1 cellular context compared by ENCODE assay signal in the genomic region with DNA sequence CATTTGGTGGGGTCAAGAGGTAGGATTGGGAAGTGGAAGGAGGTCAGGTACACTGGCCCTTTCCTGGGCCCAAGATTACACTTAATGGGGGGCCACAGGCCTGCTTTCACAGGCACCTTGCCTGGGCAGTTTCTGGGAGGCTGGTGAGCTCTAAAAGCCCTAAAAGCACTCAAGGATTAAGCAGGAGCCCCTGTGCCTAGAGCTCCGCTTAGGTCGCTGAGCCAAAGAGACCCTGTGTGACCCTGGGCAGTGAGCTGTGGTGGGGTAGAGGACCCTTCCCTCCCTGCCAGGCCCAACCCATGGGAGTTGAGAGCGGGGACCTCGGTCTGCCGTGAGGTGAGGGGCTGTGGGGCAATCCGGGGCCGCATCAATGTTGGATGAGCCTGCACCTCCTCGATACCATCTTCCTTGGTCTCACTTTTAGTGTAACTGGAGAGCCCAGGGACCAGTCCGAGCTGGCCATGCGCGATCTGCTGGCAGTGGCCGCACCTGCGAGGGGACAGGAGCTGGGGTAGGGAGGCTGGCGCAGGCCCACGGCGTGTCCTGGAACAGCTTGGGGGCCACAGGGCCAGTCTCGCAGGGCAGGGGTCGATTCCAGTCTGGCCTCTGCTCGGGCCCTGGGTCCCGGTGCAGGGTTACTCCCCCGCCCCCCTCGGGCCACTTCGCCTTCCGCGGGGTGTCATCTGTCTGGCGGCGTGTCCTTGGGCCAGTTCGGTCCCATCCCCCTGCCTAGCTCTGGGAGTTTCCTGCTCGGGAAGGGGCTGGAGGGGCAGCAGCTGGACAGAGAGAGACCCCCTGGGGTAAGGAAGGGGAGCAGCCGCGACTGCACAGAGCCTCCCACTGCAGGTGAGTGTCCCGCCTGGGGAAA.
TF ChIP-seq lines count a peak whose summit lies in the region.

No MANE protein-coding gene starts in this region.

TF ChIP-seq in HepG2, 621 proteins besides CTCF, POLR2A, EP300 and RAD21:
- TF ChIP-seq, protein P1, sequence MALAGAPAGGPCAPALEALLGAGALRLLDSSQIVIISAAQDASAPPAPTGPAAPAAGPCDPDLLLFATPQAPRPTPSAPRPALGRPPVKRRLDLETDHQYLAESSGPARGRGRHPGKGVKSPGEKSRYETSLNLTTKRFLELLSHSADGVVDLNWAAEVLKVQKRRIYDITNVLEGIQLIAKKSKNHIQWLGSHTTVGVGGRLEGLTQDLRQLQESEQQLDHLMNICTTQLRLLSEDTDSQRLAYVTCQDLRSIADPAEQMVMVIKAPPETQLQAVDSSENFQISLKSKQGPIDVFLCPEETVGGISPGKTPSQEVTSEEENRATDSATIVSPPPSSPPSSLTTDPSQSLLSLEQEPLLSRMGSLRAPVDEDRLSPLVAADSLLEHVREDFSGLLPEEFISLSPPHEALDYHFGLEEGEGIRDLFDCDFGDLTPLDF (CRISPR knock-in tag; IDR thresholded peaks at IDR 0.05): no peak
- no peak for TF ChIP-seq RFX5 (IDR thresholded peaks at IDR 0.05; ENCODE audit: low read depth, low read length)
- TF ChIP-seq ZNF143 (CRISPR knock-in tag; IDR thresholded peaks at IDR 0.05): no peak
- TF ChIP-seq, protein P2, sequence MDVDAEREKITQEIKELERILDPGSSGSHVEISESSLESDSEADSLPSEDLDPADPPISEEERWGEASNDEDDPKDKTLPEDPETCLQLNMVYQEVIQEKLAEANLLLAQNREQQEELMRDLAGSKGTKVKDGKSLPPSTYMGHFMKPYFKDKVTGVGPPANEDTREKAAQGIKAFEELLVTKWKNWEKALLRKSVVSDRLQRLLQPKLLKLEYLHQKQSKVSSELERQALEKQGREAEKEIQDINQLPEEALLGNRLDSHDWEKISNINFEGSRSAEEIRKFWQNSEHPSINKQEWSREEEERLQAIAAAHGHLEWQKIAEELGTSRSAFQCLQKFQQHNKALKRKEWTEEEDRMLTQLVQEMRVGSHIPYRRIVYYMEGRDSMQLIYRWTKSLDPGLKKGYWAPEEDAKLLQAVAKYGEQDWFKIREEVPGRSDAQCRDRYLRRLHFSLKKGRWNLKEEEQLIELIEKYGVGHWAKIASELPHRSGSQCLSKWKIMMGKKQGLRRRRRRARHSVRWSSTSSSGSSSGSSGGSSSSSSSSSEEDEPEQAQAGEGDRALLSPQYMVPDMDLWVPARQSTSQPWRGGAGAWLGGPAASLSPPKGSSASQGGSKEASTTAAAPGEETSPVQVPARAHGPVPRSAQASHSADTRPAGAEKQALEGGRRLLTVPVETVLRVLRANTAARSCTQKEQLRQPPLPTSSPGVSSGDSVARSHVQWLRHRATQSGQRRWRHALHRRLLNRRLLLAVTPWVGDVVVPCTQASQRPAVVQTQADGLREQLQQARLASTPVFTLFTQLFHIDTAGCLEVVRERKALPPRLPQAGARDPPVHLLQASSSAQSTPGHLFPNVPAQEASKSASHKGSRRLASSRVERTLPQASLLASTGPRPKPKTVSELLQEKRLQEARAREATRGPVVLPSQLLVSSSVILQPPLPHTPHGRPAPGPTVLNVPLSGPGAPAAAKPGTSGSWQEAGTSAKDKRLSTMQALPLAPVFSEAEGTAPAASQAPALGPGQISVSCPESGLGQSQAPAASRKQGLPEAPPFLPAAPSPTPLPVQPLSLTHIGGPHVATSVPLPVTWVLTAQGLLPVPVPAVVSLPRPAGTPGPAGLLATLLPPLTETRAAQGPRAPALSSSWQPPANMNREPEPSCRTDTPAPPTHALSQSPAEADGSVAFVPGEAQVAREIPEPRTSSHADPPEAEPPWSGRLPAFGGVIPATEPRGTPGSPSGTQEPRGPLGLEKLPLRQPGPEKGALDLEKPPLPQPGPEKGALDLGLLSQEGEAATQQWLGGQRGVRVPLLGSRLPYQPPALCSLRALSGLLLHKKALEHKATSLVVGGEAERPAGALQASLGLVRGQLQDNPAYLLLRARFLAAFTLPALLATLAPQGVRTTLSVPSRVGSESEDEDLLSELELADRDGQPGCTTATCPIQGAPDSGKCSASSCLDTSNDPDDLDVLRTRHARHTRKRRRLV (CRISPR knock-in tag; IDR thresholded peaks at IDR 0.05): no peak
- no peak for TF ChIP-seq KLF12 (CRISPR knock-in tag; IDR thresholded peaks at IDR 0.05; ENCODE audit: borderline replicate concordance)
- TF ChIP-seq ZNF274 (CRISPR knock-in tag; IDR thresholded peaks at IDR 0.05): no peak
- TF ChIP-seq ZFP41 (CRISPR knock-in tag; IDR thresholded peaks at IDR 0.05; ENCODE audit: borderline replicate concordance): no peak
- TF ChIP-seq, protein P3, sequence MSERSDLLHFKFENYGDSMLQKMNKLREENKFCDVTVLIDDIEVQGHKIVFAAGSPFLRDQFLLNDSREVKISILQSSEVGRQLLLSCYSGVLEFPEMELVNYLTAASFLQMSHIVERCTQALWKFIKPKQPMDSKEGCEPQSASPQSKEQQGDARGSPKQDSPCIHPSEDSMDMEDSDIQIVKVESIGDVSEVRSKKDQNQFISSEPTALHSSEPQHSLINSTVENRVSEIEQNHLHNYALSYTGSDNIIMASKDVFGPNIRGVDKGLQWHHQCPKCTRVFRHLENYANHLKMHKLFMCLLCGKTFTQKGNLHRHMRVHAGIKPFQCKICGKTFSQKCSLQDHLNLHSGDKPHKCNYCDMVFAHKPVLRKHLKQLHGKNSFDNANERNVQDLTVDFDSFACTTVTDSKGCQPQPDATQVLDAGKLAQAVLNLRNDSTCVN (CRISPR knock-in tag; IDR thresholded peaks at IDR 0.05; ENCODE audit: borderline replicate concordance): no peak
- no peak for TF ChIP-seq HOXA5 (CRISPR knock-in tag; IDR thresholded peaks at IDR 0.05)
- TF ChIP-seq ZNF605 (CRISPR knock-in tag; IDR thresholded peaks at IDR 0.05): no peak
- TF ChIP-seq, protein P4, sequence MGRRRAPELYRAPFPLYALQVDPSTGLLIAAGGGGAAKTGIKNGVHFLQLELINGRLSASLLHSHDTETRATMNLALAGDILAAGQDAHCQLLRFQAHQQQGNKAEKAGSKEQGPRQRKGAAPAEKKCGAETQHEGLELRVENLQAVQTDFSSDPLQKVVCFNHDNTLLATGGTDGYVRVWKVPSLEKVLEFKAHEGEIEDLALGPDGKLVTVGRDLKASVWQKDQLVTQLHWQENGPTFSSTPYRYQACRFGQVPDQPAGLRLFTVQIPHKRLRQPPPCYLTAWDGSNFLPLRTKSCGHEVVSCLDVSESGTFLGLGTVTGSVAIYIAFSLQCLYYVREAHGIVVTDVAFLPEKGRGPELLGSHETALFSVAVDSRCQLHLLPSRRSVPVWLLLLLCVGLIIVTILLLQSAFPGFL (CRISPR knock-in tag; IDR thresholded peaks at IDR 0.05): no peak
- TF ChIP-seq ADNP (CRISPR knock-in tag; IDR thresholded peaks at IDR 0.05): no peak
- TF ChIP-seq RXRB (CRISPR knock-in tag; IDR thresholded peaks at IDR 0.05; ENCODE audit: borderline replicate concordance): no peak
- no peak for TF ChIP-seq SP140L (CRISPR knock-in tag; IDR thresholded peaks at IDR 0.05; ENCODE audit: borderline replicate concordance)
- TF ChIP-seq, protein P5, sequence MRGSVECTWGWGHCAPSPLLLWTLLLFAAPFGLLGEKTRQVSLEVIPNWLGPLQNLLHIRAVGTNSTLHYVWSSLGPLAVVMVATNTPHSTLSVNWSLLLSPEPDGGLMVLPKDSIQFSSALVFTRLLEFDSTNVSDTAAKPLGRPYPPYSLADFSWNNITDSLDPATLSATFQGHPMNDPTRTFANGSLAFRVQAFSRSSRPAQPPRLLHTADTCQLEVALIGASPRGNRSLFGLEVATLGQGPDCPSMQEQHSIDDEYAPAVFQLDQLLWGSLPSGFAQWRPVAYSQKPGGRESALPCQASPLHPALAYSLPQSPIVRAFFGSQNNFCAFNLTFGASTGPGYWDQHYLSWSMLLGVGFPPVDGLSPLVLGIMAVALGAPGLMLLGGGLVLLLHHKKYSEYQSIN (CRISPR knock-in tag; IDR thresholded peaks at IDR 0.05; ENCODE audit: borderline replicate concordance): no peak
- TF ChIP-seq, protein P6, sequence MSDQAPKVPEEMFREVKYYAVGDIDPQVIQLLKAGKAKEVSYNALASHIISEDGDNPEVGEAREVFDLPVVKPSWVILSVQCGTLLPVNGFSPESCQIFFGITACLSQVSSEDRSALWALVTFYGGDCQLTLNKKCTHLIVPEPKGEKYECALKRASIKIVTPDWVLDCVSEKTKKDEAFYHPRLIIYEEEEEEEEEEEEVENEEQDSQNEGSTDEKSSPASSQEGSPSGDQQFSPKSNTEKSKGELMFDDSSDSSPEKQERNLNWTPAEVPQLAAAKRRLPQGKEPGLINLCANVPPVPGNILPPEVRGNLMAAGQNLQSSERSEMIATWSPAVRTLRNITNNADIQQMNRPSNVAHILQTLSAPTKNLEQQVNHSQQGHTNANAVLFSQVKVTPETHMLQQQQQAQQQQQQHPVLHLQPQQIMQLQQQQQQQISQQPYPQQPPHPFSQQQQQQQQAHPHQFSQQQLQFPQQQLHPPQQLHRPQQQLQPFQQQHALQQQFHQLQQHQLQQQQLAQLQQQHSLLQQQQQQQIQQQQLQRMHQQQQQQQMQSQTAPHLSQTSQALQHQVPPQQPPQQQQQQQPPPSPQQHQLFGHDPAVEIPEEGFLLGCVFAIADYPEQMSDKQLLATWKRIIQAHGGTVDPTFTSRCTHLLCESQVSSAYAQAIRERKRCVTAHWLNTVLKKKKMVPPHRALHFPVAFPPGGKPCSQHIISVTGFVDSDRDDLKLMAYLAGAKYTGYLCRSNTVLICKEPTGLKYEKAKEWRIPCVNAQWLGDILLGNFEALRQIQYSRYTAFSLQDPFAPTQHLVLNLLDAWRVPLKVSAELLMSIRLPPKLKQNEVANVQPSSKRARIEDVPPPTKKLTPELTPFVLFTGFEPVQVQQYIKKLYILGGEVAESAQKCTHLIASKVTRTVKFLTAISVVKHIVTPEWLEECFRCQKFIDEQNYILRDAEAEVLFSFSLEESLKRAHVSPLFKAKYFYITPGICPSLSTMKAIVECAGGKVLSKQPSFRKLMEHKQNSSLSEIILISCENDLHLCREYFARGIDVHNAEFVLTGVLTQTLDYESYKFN (CRISPR knock-in tag; conservative IDR thresholded peaks at IDR 0.05): no peak
